8 cellular contexts compared by ENCODE assay signal in the genomic region with DNA sequence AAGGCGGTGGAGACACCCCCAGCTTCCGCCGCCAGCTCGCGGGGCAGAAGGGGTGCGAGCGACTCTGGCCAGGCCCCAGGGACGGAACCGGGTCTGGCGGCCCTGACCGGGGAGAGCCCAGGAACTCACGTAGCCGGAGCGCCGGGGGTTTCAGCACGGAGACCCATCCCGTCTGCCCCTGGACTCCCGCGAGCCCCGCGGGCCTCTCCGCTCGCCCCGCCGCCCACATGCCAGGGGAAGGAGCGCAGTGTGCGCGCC. TPM values are rescaled to one million over a fixed set of nuclear protein-coding genes. Genes with fewer than 3 reads are reported as not detected.
DNase-seq lines count a peak whose midpoint lies in the region; ATAC-seq, FAIRE-seq and TF ChIP-seq lines count a peak whose summit lies in the region.
"Not testable (repeated sequence)": the region's sequence is repeated elsewhere in the genome, so short reads cannot be mapped to it uniquely, and the experiment has no call there.

No MANE protein-coding gene starts in this region.

- DNase-seq in CD4-positive, CD25-positive, alpha-beta regulatory T cell; HL-60 (ENCODE audit: low read depth in 1 of 2, low spot score in 1 of 2); epithelial cell of esophagus (ENCODE audit: low read depth); kidney: not testable (repeated sequence)
- peak in 1 of 7 donors; percentile 32 for DNase-seq in adrenal gland

- H3K36me3 ChIP-seq in CD4-positive, CD25-positive, alpha-beta regulatory T cell (ENCODE audit: control insufficient read depth, insufficient read depth, low read length); adrenal gland (replicated peaks in 1 of 2); kidney (ENCODE audit: control insufficient read depth in 1 of 2, insufficient read depth in 2 of 2, low read length in 2 of 2); neuron (ENCODE audit: insufficient read depth, low read length); subcutaneous abdominal adipose tissue (ENCODE audit: control insufficient read depth in 5 of 5, insufficient read depth in 5 of 5, low read length in 5 of 5): not testable (repeated sequence)

- H3K4me1 ChIP-seq in CD4-positive, CD25-positive, alpha-beta regulatory T cell (ENCODE audit: control insufficient read depth, insufficient read depth, low read length, poor library complexity, severe bottlenecking); adrenal gland (replicated peaks in 1 of 2); kidney (ENCODE audit: control insufficient read depth in 1 of 2, insufficient read depth in 1 of 2, low read depth in 1 of 2, low read length in 2 of 2); neuron (ENCODE audit: insufficient read depth, low read length): not testable (repeated sequence)
- peaks cover 0 to 11% (median 5%) of the 10 kb centered on the region in 5 donors for H3K4me1 ChIP-seq in subcutaneous abdominal adipose tissue (ENCODE audit: control insufficient read depth in 5 of 5, insufficient read depth in 5 of 5, low read length in 5 of 5)

- H3K27me3 ChIP-seq in CD4-positive, CD25-positive, alpha-beta regulatory T cell (ENCODE audit: control insufficient read depth, insufficient read depth, low read length); HL-60 (ENCODE audit: insufficient read depth, poor library complexity, severe bottlenecking); adrenal gland; neuron (ENCODE audit: insufficient read depth, low read length); subcutaneous abdominal adipose tissue (ENCODE audit: control insufficient read depth in 5 of 5, insufficient read depth in 4 of 5, low read length in 5 of 5): not testable (repeated sequence)

- not testable (repeated sequence) for H3K9me3 ChIP-seq in CD4-positive, CD25-positive, alpha-beta regulatory T cell (ENCODE audit: control insufficient read depth in 2 of 2, low read length in 2 of 2); adrenal gland (replicated peaks in 1 of 3); kidney (ENCODE audit: control insufficient read depth in 1 of 2, low read length in 2 of 2); neuron (ENCODE audit: low read length); subcutaneous abdominal adipose tissue (ENCODE audit: control insufficient read depth in 5 of 5, low read length in 5 of 5)

- peak overlapping the region; percentile 92 to 98 (median 96) for H3K4me3 Mint-ChIP-seq in CD4-positive, CD25-positive, alpha-beta regulatory T cell
- peak overlapping the region; percentile 97 for H3K4me3 Mint-ChIP-seq in T-helper 1 cell treated with Interleukin-12 subunit alpha and Interleukin-12 subunit beta and Interleukin-4 antibody, amounts not matched to agents 30 μg/mL and 1 μg/mL, for 36 hours

- H3K4me1 Mint-ChIP-seq in CD4-positive, CD25-positive, alpha-beta regulatory T cell = peaks cover 3 to 15% (median 6%) of the 10 kb centered on the region in 4 donors
- not testable (repeated sequence) for H3K4me1 Mint-ChIP-seq in T-helper 1 cell treated with Interleukin-12 subunit alpha and Interleukin-12 subunit beta and Interleukin-4 antibody, amounts not matched to agents 30 μg/mL and 1 μg/mL, for 36 hours (ENCODE audit: low read depth)

- H3K27ac ChIP-seq in CD4-positive, CD25-positive, alpha-beta regulatory T cell (ENCODE audit: insufficient read depth, low read length, poor library complexity, severe bottlenecking) = peak overlapping the region; percentile 73
- H3K27ac ChIP-seq in HL-60 (replicated peaks) = peak overlapping the region; percentile 72
- H3K27ac ChIP-seq in adrenal gland = peak overlapping the region in 3 of 5 donors; percentile 21 to 89 (median 51)
- H3K27ac ChIP-seq in kidney (ENCODE audit: low read depth in 2 of 2, low read length in 2 of 2) = peak overlapping the region; percentile 37 to 43
- not testable (repeated sequence) for H3K27ac ChIP-seq in subcutaneous abdominal adipose tissue (ENCODE audit: low read depth, low read length)

- 0 to 1% (median 1%) methylated on average over 4 to 28 of the region's 28 CpGs; no CpG with 5 or more reads in 1 of the 4 donors for WGBS in adrenal gland, 4 donors

- H3K27me3 Mint-ChIP-seq in CD4-positive, CD25-positive, alpha-beta regulatory T cell; T-helper 1 cell treated with Interleukin-12 subunit alpha and Interleukin-12 subunit beta and Interleukin-4 antibody, amounts not matched to agents 30 μg/mL and 1 μg/mL, for 36 hours (ENCODE audit: low read depth): not testable (repeated sequence)

- ATAC-seq in CD4-positive, CD25-positive, alpha-beta regulatory T cell (ENCODE audit: low read depth in 2 of 2) = not testable (repeated sequence)

- not testable (repeated sequence) for H3K36me3 Mint-ChIP-seq in CD4-positive, CD25-positive, alpha-beta regulatory T cell; T-helper 1 cell treated with Interleukin-12 subunit alpha and Interleukin-12 subunit beta and Interleukin-4 antibody, amounts not matched to agents 30 μg/mL and 1 μg/mL, for 36 hours (ENCODE audit: low read depth)

- H3K4me3 ChIP-seq in CD4-positive, CD25-positive, alpha-beta regulatory T cell (ENCODE audit: low read depth, low read length) = not testable (repeated sequence)
- H3K4me3 ChIP-seq in HL-60 (replicated peaks; ENCODE audit: insufficient read depth, low read length) = peak overlapping the region; percentile 62
- peak overlapping the region; percentile 51 to 95 (median 84) for H3K4me3 ChIP-seq in adrenal gland
- peak overlapping the region; percentile 53 for H3K4me3 ChIP-seq in epithelial cell of esophagus (ENCODE audit: low read length)
- peak overlapping the region; percentile 71 to 73 for H3K4me3 ChIP-seq in kidney (ENCODE audit: low read length in 2 of 2)
- H3K4me3 ChIP-seq in neuron (ENCODE audit: low read length) = peak overlapping the region; percentile 92
- H3K4me3 ChIP-seq in subcutaneous abdominal adipose tissue (ENCODE audit: low read depth in 1 of 5, low read length in 5 of 5) = peak overlapping the region in 4 of 5 donors; percentile 55 to 75 (median 66)

- not testable (repeated sequence) for FAIRE-seq in kidney (lab: Jason Lieb, UNC)

- intact Hi-C loops in adrenal gland (cut with DNase I); kidney (cut with DNase I): not testable (repeated sequence)

- not testable (repeated sequence) for TF ChIP-seq POLR2A in adrenal gland (IDR thresholded peaks at IDR 0.05)

- not testable (repeated sequence) for TF ChIP-seq CTCF in HL-60 (IDR thresholded peaks at IDR 0.05; ENCODE audit: insufficient read depth, low read length); adrenal gland (IDR thresholded peaks at IDR 0.05); epithelial cell of esophagus (IDR thresholded peaks at IDR 0.05; ENCODE audit: insufficient read depth, low read depth, low read length, missing control alignments); kidney (IDR thresholded peaks at IDR 0.05; ENCODE audit: borderline replicate concordance, extremely low read depth, insufficient read depth)

- not testable (repeated sequence) for H3K9me3 Mint-ChIP-seq in CD4-positive, CD25-positive, alpha-beta regulatory T cell; T-helper 1 cell treated with Interleukin-12 subunit alpha and Interleukin-12 subunit beta and Interleukin-4 antibody, amounts not matched to agents 30 μg/mL and 1 μg/mL, for 36 hours

- H2AFZ ChIP-seq in neuron (ENCODE audit: low read depth, low read length) = peak overlapping the region; percentile 94

- peak overlapping the region in 2 of 3 donors; percentile 38 to 42 for H3K27ac Mint-ChIP-seq in CD4-positive, CD25-positive, alpha-beta regulatory T cell
- H3K27ac Mint-ChIP-seq in T-helper 1 cell treated with Interleukin-12 subunit alpha and Interleukin-12 subunit beta and Interleukin-4 antibody, amounts not matched to agents 30 μg/mL and 1 μg/mL, for 36 hours = not testable (repeated sequence)

- H3K9ac ChIP-seq in kidney (ENCODE audit: low read length in 2 of 2) (peak overlapping the region in 1 of 2 donors; percentile 51), subcutaneous abdominal adipose tissue (ENCODE audit: low read length in 5 of 5) (peak overlapping the region in 3 of 5 donors; percentile 40 to 73 (median 70))

RNA-seq across cellular contexts. Expression of gene FAM90A1, which starts 15.1 kb away (rescaled TPM):
- 0.67 TPM for total RNA-seq in CD4-positive, CD25-positive, alpha-beta regulatory T cell
- under 1 TPM in 2 of 4 donors, not detected in 2; 0.11 to 0.24 TPM for polyA plus RNA-seq in CD4-positive, CD25-positive, alpha-beta regulatory T cell
- total RNA-seq in adrenal gland = under 1 TPM in 7 of 8 donors, not detected in 1; 0.36 to 0.68 (median 0.53) TPM
- under 1 TPM; 0.30 to 0.48 (median 0.33) TPM for polyA plus RNA-seq in adrenal gland
- total RNA-seq in kidney = 0.54 TPM
- 0.80 TPM for polyA plus RNA-seq in kidney (ENCODE audit: insufficient read depth, low read depth, low replicate concordance)
